Comparison of ENCODE assay signal across 17 cellular contexts in the genomic region with DNA sequence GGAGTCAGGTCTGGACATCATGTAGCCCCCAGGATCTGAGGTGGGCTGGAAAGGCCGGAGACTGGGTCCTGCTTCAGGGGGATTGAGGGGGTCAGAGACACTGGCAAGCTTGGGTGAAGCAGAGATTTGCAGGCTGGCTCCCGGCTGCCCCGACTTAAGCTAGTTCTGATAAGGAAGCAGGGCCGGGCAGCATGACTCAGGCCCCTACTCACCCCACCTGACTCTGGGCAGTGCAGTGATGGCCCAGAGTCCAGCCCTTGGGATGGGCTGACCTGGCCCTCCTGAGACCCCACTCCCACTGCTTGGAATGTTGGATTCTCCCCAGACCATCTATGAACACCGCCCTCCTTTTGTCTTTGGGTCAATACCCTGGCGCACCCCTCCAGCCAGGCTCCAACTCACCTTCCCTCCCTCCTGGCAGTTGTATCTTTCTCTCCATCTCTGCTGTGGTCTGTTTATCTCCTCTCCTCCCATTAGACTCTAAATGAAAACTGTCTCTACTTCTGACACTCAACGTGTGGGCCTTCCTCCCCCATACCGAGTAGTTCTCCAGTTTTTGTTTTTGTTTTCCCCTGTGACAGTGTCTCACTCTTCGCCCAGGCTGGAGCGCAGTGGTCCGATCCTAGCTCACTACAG. TPM values are rescaled to one million over a fixed set of nuclear protein-coding genes. Genes with fewer than 3 reads are reported as not detected.
DNase-seq lines count a peak whose midpoint lies in the region; ATAC-seq and TF ChIP-seq lines count a peak whose summit lies in the region.
"Had no signal": no experiment of that assay in that cellular context is flagged by ENCODE, and none has a peak within 500 bp of the region (broad histone marks: within the 10 kb centered on the region; RNA-seq: fewer than 3 reads in every experiment).

No MANE protein-coding gene starts in this region.

- POLR2A ChIA-PET in HEK293 (lab: Yijun Ruan, JAX): interaction anchor here (0.6 kb wide), 1 partner anchor 240 kb away, joined by 3 read pairs; no protein-coding TSS in a partner anchor

- H3K4me3 Mint-ChIP-seq in type B pancreatic cell: no peak overlapping the region
- H3K4me3 Mint-ChIP-seq: activated naive CD4-positive, alpha-beta T cell treated with anti-CD3 and anti-CD28 coated beads for 36 hours; effector memory CD8-positive, alpha-beta T cell; T-cell had no signal

- DNase-seq in islet precursor cell (peak; percentile 91), type B pancreatic cell (ENCODE audit: extremely low spot score, unreplicated experiment) (no peak), WERI-Rb-1 (no peak), cerebellar cortex (ENCODE audit: low spot score) (no peak)
- DNase-seq: activated CD4-positive, alpha-beta T cell treated with anti-CD3 and anti-CD28 coated beads for 1 hour; activated CD8-positive, alpha-beta memory T cell treated with anti-CD3 and anti-CD28 coated beads, Interleukin-2, amount 50 U/mL, for 48 hours; activated naive CD4-positive, alpha-beta T cell treated with anti-CD3 and anti-CD28 coated beads for 36 hours; effector memory CD8-positive, alpha-beta T cell; NCI-H1436 treated with DMSO at 0.1 percent for 48 hours; NCI-H524 treated with DMSO at 0.1 percent for 48 hours; posterior cingulate gyrus; T-cell had no signal

- H3K27ac Mint-ChIP-seq in type B pancreatic cell: peak overlapping the region; percentile 65
- H3K27ac Mint-ChIP-seq: activated naive CD4-positive, alpha-beta T cell treated with anti-CD3 and anti-CD28 coated beads for 36 hours; effector memory CD8-positive, alpha-beta T cell; T-cell had no signal

- no peaks in the 10 kb centered on the region for H3K27me3 Mint-ChIP-seq in type B pancreatic cell

- no peak for TF ChIP-seq CTCF in HEK293 (tag by site-specific recombination; IDR thresholded peaks at IDR 0.05)
- TF ChIP-seq CTCF in type B pancreatic cell (conservative IDR thresholded peaks at IDR 0.05): no peak
- TF ChIP-seq CTCF in WERI-Rb-1 (IDR thresholded peaks at IDR 0.05; ENCODE audit: low read depth, low read length): no peak

- CTCF ChIA-PET in HEK293 (lab: Yijun Ruan, JAX): interaction anchor here (0.6 to 6.8 kb wide), 3 partner anchors 13 to 116 kb away, joined by 3 to 58 read pairs (median 3); no protein-coding TSS in a partner anchor

- H3K9me3 ChIP-seq in HEK293 (ENCODE audit: control insufficient read depth, insufficient read depth, low read depth, low read length) (no peaks in the 10 kb centered on the region), WERI-Rb-1 (ENCODE audit: severe bottlenecking) (no peaks in the 10 kb centered on the region)
- H3K9me3 ChIP-seq: BLaER1 treated with 17β-estradiol and CSF1 and Interleukin-3, amounts not matched to agents 10 nM and 100 nM had no signal

- peaks cover 17% of the 10 kb centered on the region for H3K4me1 Mint-ChIP-seq in type B pancreatic cell (ENCODE audit: unreplicated experiment)
- H3K4me1 Mint-ChIP-seq: T-cell had no signal

- ATAC-seq in SK-N-SH treated with all-trans-retinoic acid at 6 μM for 48 hours (peak; percentile 77), GM18519 (IDR thresholded peaks at IDR 0.05; ENCODE audit: low FRiP score, unreplicated experiment) (no peak)
- ATAC-seq: effector memory CD8-positive, alpha-beta T cell; T-cell had no signal

- no peaks in the 10 kb centered on the region for H3K36me3 Mint-ChIP-seq in type B pancreatic cell
- H3K36me3 Mint-ChIP-seq: T-cell had no signal

- no peak overlapping the region for H3K4me3 ChIP-seq in HEK293 (ENCODE audit: low read depth, low read length)
- no peak overlapping the region for H3K4me3 ChIP-seq in WERI-Rb-1 (ENCODE audit: low read depth, low read length)
- H3K4me3 ChIP-seq: BLaER1 treated with 17β-estradiol and CSF1 and Interleukin-3, amounts not matched to agents 10 nM and 100 nM had no signal

- no peaks in the 10 kb centered on the region for H3K4me1 ChIP-seq in HEK293 (ENCODE audit: control insufficient read depth, insufficient read depth, low read length)

- H3K27ac ChIP-seq in HEK293 (ENCODE audit: extremely low read depth, low read depth, low read length): no peak overlapping the region
- no peak overlapping the region for H3K27ac ChIP-seq in WERI-Rb-1
- H3K27ac ChIP-seq: BLaER1 treated with 17β-estradiol and CSF1 and Interleukin-3, amounts not matched to agents 10 nM and 100 nM had no signal

- H3K36me3 ChIP-seq in HEK293 (ENCODE audit: control insufficient read depth in 2 of 2, insufficient read depth in 1 of 2, low read length in 2 of 2) (no peaks in the 10 kb centered on the region), WERI-Rb-1 (no peaks in the 10 kb centered on the region)
- H3K36me3 ChIP-seq: BLaER1 treated with 17β-estradiol and CSF1 and Interleukin-3, amounts not matched to agents 10 nM and 100 nM had no signal

- H3K9me3 Mint-ChIP-seq in type B pancreatic cell: no peaks in the 10 kb centered on the region
- H3K9me3 Mint-ChIP-seq: activated naive CD4-positive, alpha-beta T cell treated with anti-CD3 and anti-CD28 coated beads for 36 hours; effector memory CD8-positive, alpha-beta T cell; T-cell had no signal

- H3K27me3 ChIP-seq in WERI-Rb-1 (ENCODE audit: insufficient read depth, low read depth, severe bottlenecking): no peaks in the 10 kb centered on the region
- H3K27me3 ChIP-seq: BLaER1 treated with 17β-estradiol and CSF1 and Interleukin-3, amounts not matched to agents 10 nM and 100 nM had no signal

TF ChIP-seq in HEK293, 187 proteins besides CTCF, POLR2A, EP300 and RAD21 (continues in another document):
- TF ChIP-seq SALL2 (tag by site-specific recombination; IDR thresholded peaks at IDR 0.05; ENCODE audit: borderline replicate concordance) (no peak), GLIS1 (tag by site-specific recombination; IDR thresholded peaks at IDR 0.05) (peak; percentile 43), ZNF239 (tag by site-specific recombination; IDR thresholded peaks at IDR 0.05) (no peak), ZNF391 (tag by site-specific recombination; IDR thresholded peaks at IDR 0.05; ENCODE audit: borderline replicate concordance, low read depth) (no peak), KLF1 (tag by site-specific recombination; IDR thresholded peaks at IDR 0.05) (no peak), ZXDB (tag by site-specific recombination; IDR thresholded peaks at IDR 0.05) (no peak), ZNF223 (tag by site-specific recombination; IDR thresholded peaks at IDR 0.05) (no peak)
- TF ChIP-seq, protein P1, sequence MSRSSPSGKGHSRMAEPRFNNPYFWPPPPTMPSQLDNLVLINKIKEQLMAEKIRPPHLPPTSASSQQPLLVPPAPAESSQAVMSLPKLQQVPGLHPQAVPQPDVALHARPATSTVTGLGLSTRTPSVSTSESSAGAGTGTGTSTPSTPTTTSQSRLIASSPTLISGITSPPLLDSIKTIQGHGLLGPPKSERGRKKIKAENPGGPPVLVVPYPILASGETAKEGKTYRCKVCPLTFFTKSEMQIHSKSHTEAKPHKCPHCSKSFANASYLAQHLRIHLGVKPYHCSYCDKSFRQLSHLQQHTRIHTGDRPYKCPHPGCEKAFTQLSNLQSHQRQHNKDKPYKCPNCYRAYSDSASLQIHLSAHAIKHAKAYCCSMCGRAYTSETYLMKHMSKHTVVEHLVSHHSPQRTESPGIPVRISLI (tag by site-specific recombination; IDR thresholded peaks at IDR 0.05): no peak

TF ChIP-seq in SK-N-SH treated with all-trans-retinoic acid at 6 μM for 48 hours, 23 proteins besides CTCF, POLR2A, EP300 and RAD21:
- TF ChIP-seq BACH2 (CRISPR knock-in tag; IDR thresholded peaks at IDR 0.05; ENCODE audit: borderline replicate concordance) (no peak), TCF4 (CRISPR knock-in tag; IDR thresholded peaks at IDR 0.05; ENCODE audit: borderline replicate concordance) (no peak), RARB (CRISPR knock-in tag; IDR thresholded peaks at IDR 0.05) (no peak)
- TF ChIP-seq, protein P2, sequence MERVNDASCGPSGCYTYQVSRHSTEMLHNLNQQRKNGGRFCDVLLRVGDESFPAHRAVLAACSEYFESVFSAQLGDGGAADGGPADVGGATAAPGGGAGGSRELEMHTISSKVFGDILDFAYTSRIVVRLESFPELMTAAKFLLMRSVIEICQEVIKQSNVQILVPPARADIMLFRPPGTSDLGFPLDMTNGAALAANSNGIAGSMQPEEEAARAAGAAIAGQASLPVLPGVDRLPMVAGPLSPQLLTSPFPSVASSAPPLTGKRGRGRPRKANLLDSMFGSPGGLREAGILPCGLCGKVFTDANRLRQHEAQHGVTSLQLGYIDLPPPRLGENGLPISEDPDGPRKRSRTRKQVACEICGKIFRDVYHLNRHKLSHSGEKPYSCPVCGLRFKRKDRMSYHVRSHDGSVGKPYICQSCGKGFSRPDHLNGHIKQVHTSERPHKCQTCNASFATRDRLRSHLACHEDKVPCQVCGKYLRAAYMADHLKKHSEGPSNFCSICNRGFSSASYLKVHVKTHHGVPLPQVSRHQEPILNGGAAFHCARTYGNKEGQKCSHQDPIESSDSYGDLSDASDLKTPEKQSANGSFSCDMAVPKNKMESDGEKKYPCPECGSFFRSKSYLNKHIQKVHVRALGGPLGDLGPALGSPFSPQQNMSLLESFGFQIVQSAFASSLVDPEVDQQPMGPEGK (CRISPR knock-in tag; IDR thresholded peaks at IDR 0.05; ENCODE audit: borderline replicate concordance): no peak

RNA-seq across cellular contexts. Expression of a gene that starts 21.0 kb away (rescaled TPM):
- 154 and 202 TPM in 2 replicates for total RNA-seq in type B pancreatic cell (ENCODE audit: low replicate concordance)

RNA-seq across cellular contexts. Expression of a gene that starts 33.5 kb away (rescaled TPM):
- 125 and 192 TPM in 2 replicates for total RNA-seq in type B pancreatic cell (ENCODE audit: low replicate concordance)

RNA-seq across cellular contexts. Expression of a gene that starts 50.9 kb away (rescaled TPM):
- 75.1 and 105 TPM in 2 replicates for total RNA-seq in type B pancreatic cell (ENCODE audit: low replicate concordance)

RNA-seq across cellular contexts. Expression of a gene that starts 55.7 kb away (rescaled TPM):
- 3.8 and 4.4 TPM in 2 replicates for total RNA-seq in type B pancreatic cell (ENCODE audit: low replicate concordance)
- total RNA-seq: activated naive CD4-positive, alpha-beta T cell treated with anti-CD3 and anti-CD28 coated beads for 36 hours; OCI-LY7 had no signal
